In the genomic region with DNA sequence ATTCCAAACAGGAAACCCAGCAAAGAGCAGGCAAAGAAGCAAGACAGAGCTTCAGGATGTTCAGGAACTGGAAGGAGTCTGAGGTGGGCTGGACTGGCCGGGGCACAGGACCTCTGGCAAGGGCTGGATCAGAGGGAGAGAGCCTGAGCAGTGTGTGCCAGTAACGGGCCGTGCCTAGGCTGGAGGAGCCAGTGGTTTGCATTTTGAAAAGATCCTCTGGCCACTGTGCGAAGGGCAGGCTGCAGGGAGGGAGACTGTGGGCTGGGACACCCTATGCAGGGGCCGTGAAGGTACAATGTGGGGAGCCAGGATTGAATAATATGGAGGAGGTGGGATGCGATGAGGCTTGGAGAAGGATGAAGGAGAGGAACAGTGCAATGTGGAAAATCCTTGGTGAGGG, we compare ENCODE assay signal across 19 cellular contexts. TPM values are rescaled to one million over a fixed set of nuclear protein-coding genes. Genes with fewer than 3 reads are reported as not detected.
DNase-seq lines count a peak whose midpoint lies in the region; ATAC-seq and TF ChIP-seq lines count a peak whose summit lies in the region.
"Had no signal": no experiment of that assay in that cellular context is flagged by ENCODE, and none has a peak within 500 bp of the region (broad histone marks: within the 10 kb centered on the region; RNA-seq: fewer than 3 reads in every experiment).

No MANE protein-coding gene starts in this region.

- intact Hi-C loops in activated CD4-positive, alpha-beta memory T cell treated with anti-CD3 and anti-CD28 coated beads for 36 hours (cut with micrococcal nuclease), result no loop called here
- intact Hi-C loops in breast epithelium (cut with DNase I; ENCODE audit: low total_unique reads) (no loop called here), upper lobe of right lung (cut with DNase I) (no loop called here)

- H3K23ac ChIP-seq in mesenchymal stem cell (ENCODE audit: low read length in 2 of 2), result no peak overlapping the region

- H2BK15ac ChIP-seq in mesenchymal stem cell (ENCODE audit: low read depth, poor library complexity, severe bottlenecking), result no peak overlapping the region

- H3K27ac ChIP-seq in breast epithelium, result peak overlapping the region; percentile 90 to 91
- H3K27ac ChIP-seq in mesenchymal stem cell (ENCODE audit: low read length, poor library complexity, severe bottlenecking), result no peak overlapping the region
- no peak overlapping the region for H3K27ac ChIP-seq in upper lobe of right lung
- H3K27ac ChIP-seq: BLaER1 treated with 17β-estradiol and CSF1 and Interleukin-3, amounts not matched to agents 10 nM and 100 nM; body of pancreas; heart left ventricle; right atrium auricular region had no signal

- no peak overlapping the region for H3K4me2 ChIP-seq in mesenchymal stem cell (ENCODE audit: low read length, poor library complexity, severe bottlenecking)
- H3K4me2 ChIP-seq: BLaER1 treated with 17β-estradiol and CSF1 and Interleukin-3, amounts not matched to agents 10 nM and 100 nM had no signal

- no peak for ATAC-seq in upper lobe of right lung
- ATAC-seq in HG03457 (IDR thresholded peaks at IDR 0.05; ENCODE audit: unreplicated experiment), result no peak
- ATAC-seq in stimulated activated naive CD8-positive, alpha-beta T cell treated with anti-CD3 and anti-CD28 coated beads, Interleukin-15, Interleukin-2, amounts not matched to agents 100 U/mL and 50 U/mL, for 24 hours, result no peak
- ATAC-seq: T-cell had no signal

- CTCF ChIA-PET in activated CD4-positive, alpha-beta memory T cell treated with anti-CD3 and anti-CD28 coated beads, Interleukin-2, amount 10 ng/mL, durations not matched to agents 7 days and 5 days (lab: Charles Lee), result interaction anchor here (0.7 to 1.0 kb wide), 2 partner anchors 7 to 195 kb away, joined by 3 to 4 read pairs; no protein-coding TSS in a partner anchor
- CTCF ChIA-PET in activated CD4-positive, alpha-beta memory T cell treated with anti-CD3 and anti-CD28 coated beads for 36 hours (lab: Charles Lee), result no interaction called here

- H3K27ac Mint-ChIP-seq in activated CD4-positive, alpha-beta memory T cell treated with anti-CD3 and anti-CD28 coated beads, Interleukin-2, amount 10 ng/mL, durations not matched to agents 7 days and 5 days, result no peak overlapping the region
- H3K27ac Mint-ChIP-seq in activated CD4-positive, alpha-beta memory T cell treated with anti-CD3 and anti-CD28 coated beads for 36 hours, result no peak overlapping the region
- H3K27ac Mint-ChIP-seq: activated B cell treated with CpG ODN at 0.5 μM for 24 hours had no signal

- H3K4me1 ChIP-seq in breast epithelium (peaks cover 0 to 3% of the 10 kb centered on the region in 2 donors), mesenchymal stem cell (ENCODE audit: control insufficient read depth, insufficient read depth, low read depth, low read length) (peaks cover 9% of the 10 kb centered on the region), upper lobe of right lung (peaks cover 7% of the 10 kb centered on the region)
- H3K4me1 ChIP-seq: body of pancreas, heart left ventricle, right atrium auricular region had no signal

- H2AK5ac ChIP-seq in mesenchymal stem cell (ENCODE audit: low read length, severe bottlenecking), result no peak overlapping the region

- POLR2A ChIA-PET in activated CD4-positive, alpha-beta memory T cell treated with anti-CD3 and anti-CD28 coated beads, Interleukin-2, amount 10 ng/mL, durations not matched to agents 7 days and 5 days (lab: Charles Lee), result no interaction called here
- POLR2A ChIA-PET in activated CD4-positive, alpha-beta memory T cell treated with anti-CD3 and anti-CD28 coated beads for 36 hours (lab: Charles Lee), result no interaction called here

- H2BK5ac ChIP-seq in mesenchymal stem cell (ENCODE audit: low read depth, low read length, poor library complexity, severe bottlenecking), result no peak overlapping the region

- no peak overlapping the region for H3K4ac ChIP-seq in mesenchymal stem cell (ENCODE audit: low read depth in 1 of 2, low read length in 2 of 2)

- H3K4me3 ChIP-seq in breast epithelium (no peak overlapping the region), mesenchymal stem cell (ENCODE audit: insufficient read depth in 1 of 2, low read depth in 1 of 2, low read length in 2 of 2) (no peak overlapping the region), upper lobe of right lung (no peak overlapping the region)
- H3K4me3 ChIP-seq: BLaER1 treated with 17β-estradiol and CSF1 and Interleukin-3, amounts not matched to agents 10 nM and 100 nM; body of pancreas; heart left ventricle; right atrium auricular region had no signal

- peak; percentile 13 for DNase-seq in activated CD4-positive, alpha-beta memory T cell treated with anti-CD3 and anti-CD28 coated beads, Interleukin-2, amount 10 ng/mL, durations not matched to agents 7 days and 5 days
- no peak for DNase-seq in activated CD4-positive, alpha-beta memory T cell treated with anti-CD3 and anti-CD28 coated beads for 36 hours
- DNase-seq in breast epithelium (ENCODE audit: low spot score in 2 of 2) (no peak), mesenchymal stem cell (no peak), upper lobe of right lung (peak; percentile 43), NK-92 (lab: John Stamatoyannopoulos, UW; ENCODE audit: unreplicated experiment) (no peak)
- DNase-seq in stimulated activated naive CD8-positive, alpha-beta T cell treated with anti-CD3 and anti-CD28 coated beads, Interleukin-15, Interleukin-2, amounts not matched to agents 100 U/mL and 50 U/mL, for 24 hours, result no peak
- DNase-seq: activated B cell treated with CpG ODN at 0.5 μM for 24 hours; activated naive CD4-positive, alpha-beta T cell treated with anti-CD3 and anti-CD28 coated beads, Interleukin-2, amount 50 U/mL, for 16 hours; activated T-cell treated with anti-CD3 and anti-CD28 coated beads for 4 hours; NCI-H1092; NCI-H2107; T-cell had no signal

- peaks cover 2% of the 10 kb centered on the region for H3K4me1 Mint-ChIP-seq in activated CD4-positive, alpha-beta memory T cell treated with anti-CD3 and anti-CD28 coated beads, Interleukin-2, amount 10 ng/mL, durations not matched to agents 7 days and 5 days
- no peaks in the 10 kb centered on the region for H3K4me1 Mint-ChIP-seq in activated CD4-positive, alpha-beta memory T cell treated with anti-CD3 and anti-CD28 coated beads for 36 hours (ENCODE audit: low read depth)
- H3K4me1 Mint-ChIP-seq: activated B cell treated with CpG ODN at 0.5 μM for 24 hours, T-cell had no signal

- H4K91ac ChIP-seq in mesenchymal stem cell (ENCODE audit: low read length), result no peak overlapping the region

- H3K79me1 ChIP-seq in mesenchymal stem cell (replicated peaks; ENCODE audit: low read length, poor library complexity, severe bottlenecking), result no peaks in the 10 kb centered on the region

- H3K36me3 ChIP-seq in breast epithelium (no peaks in the 10 kb centered on the region), mesenchymal stem cell (ENCODE audit: control insufficient read depth in 1 of 2, insufficient read depth in 2 of 2, low read depth in 1 of 2, low read length in 2 of 2) (no peaks in the 10 kb centered on the region), upper lobe of right lung (no peaks in the 10 kb centered on the region)
- H3K36me3 ChIP-seq: BLaER1 treated with 17β-estradiol and CSF1 and Interleukin-3, amounts not matched to agents 10 nM and 100 nM; heart left ventricle; right atrium auricular region had no signal

- no peak overlapping the region for H3K9ac ChIP-seq in mesenchymal stem cell (ENCODE audit: low read length)
- H3K9ac ChIP-seq: BLaER1 treated with 17β-estradiol and CSF1 and Interleukin-3, amounts not matched to agents 10 nM and 100 nM had no signal

- no peaks in the 10 kb centered on the region for H3K27me3 ChIP-seq in breast epithelium
- H3K27me3 ChIP-seq in mesenchymal stem cell (ENCODE audit: control insufficient read depth in 1 of 2, insufficient read depth in 1 of 2, low read length in 2 of 2), result peaks cover 0 to 6% of the 10 kb centered on the region in 2 experiments
- no peaks in the 10 kb centered on the region for H3K27me3 ChIP-seq in upper lobe of right lung
- H3K27me3 ChIP-seq: body of pancreas, right atrium auricular region had no signal

- H3K9me3 ChIP-seq in breast epithelium (peaks cover 0 to 3% of the 10 kb centered on the region in 2 donors), mesenchymal stem cell (ENCODE audit: control insufficient read depth, low read length) (no peaks in the 10 kb centered on the region), upper lobe of right lung (no peaks in the 10 kb centered on the region)
- H3K9me3 ChIP-seq: BLaER1 treated with 17β-estradiol and CSF1 and Interleukin-3, amounts not matched to agents 10 nM and 100 nM; body of pancreas; heart left ventricle; right atrium auricular region had no signal

- no peak for TF ChIP-seq CTCF in breast epithelium (IDR thresholded peaks at IDR 0.05)
- no peak for TF ChIP-seq CTCF in upper lobe of right lung (IDR thresholded peaks at IDR 0.05)

- no peaks in the 10 kb centered on the region for H3K9me3 Mint-ChIP-seq in activated CD4-positive, alpha-beta memory T cell treated with anti-CD3 and anti-CD28 coated beads, Interleukin-2, amount 10 ng/mL, durations not matched to agents 7 days and 5 days
- no peaks in the 10 kb centered on the region for H3K9me3 Mint-ChIP-seq in activated CD4-positive, alpha-beta memory T cell treated with anti-CD3 and anti-CD28 coated beads for 36 hours
- H3K9me3 Mint-ChIP-seq: activated B cell treated with CpG ODN at 0.5 μM for 24 hours, IgD-negative memory B cell, T-cell had no signal

- no peak overlapping the region for H2BK12ac ChIP-seq in mesenchymal stem cell (ENCODE audit: low read length in 2 of 2)

- TF ChIP-seq POLR2A in breast epithelium (IDR thresholded peaks at IDR 0.05), result no peak

- H3K18ac ChIP-seq in mesenchymal stem cell (ENCODE audit: low read depth in 1 of 2, low read length in 2 of 2), result peak overlapping the region in 1 of 2 experiments; percentile 19

- peaks cover 32% of the 10 kb centered on the region for H3K27me3 Mint-ChIP-seq in activated CD4-positive, alpha-beta memory T cell treated with anti-CD3 and anti-CD28 coated beads, Interleukin-2, amount 10 ng/mL, durations not matched to agents 7 days and 5 days
- peaks cover 21% of the 10 kb centered on the region for H3K27me3 Mint-ChIP-seq in activated CD4-positive, alpha-beta memory T cell treated with anti-CD3 and anti-CD28 coated beads for 36 hours

- H2AFZ ChIP-seq in mesenchymal stem cell (ENCODE audit: low read depth, low read length), result peak overlapping the region; percentile 73

- WGBS in mesenchymal stem cell, result 90% methylated on average over 6 of the region's 6 CpGs

- no peaks in the 10 kb centered on the region for H3K36me3 Mint-ChIP-seq in activated CD4-positive, alpha-beta memory T cell treated with anti-CD3 and anti-CD28 coated beads, Interleukin-2, amount 10 ng/mL, durations not matched to agents 7 days and 5 days (ENCODE audit: low read depth)
- H3K36me3 Mint-ChIP-seq in activated CD4-positive, alpha-beta memory T cell treated with anti-CD3 and anti-CD28 coated beads for 36 hours, result no peaks in the 10 kb centered on the region
- H3K36me3 Mint-ChIP-seq: T-cell had no signal

- H4K8ac ChIP-seq in mesenchymal stem cell (ENCODE audit: low read length), result peak overlapping the region; percentile 30

- peak overlapping the region in 1 of 2 experiments; percentile 37 for H3K14ac ChIP-seq in mesenchymal stem cell (ENCODE audit: low read length in 2 of 2)

- no peak overlapping the region for H2BK120ac ChIP-seq in mesenchymal stem cell (ENCODE audit: low read depth, low read length)

- no peak overlapping the region for H3K4me3 Mint-ChIP-seq in activated CD4-positive, alpha-beta memory T cell treated with anti-CD3 and anti-CD28 coated beads, Interleukin-2, amount 10 ng/mL, durations not matched to agents 7 days and 5 days
- no peak overlapping the region for H3K4me3 Mint-ChIP-seq in activated CD4-positive, alpha-beta memory T cell treated with anti-CD3 and anti-CD28 coated beads for 36 hours
- H3K4me3 Mint-ChIP-seq: activated B cell treated with CpG ODN at 0.5 μM for 24 hours, IgD-negative memory B cell, T-cell had no signal

RNA-seq across cellular contexts. Expression of a gene that starts 6.2 kb away (rescaled TPM):
- total RNA-seq in activated CD4-positive, alpha-beta memory T cell treated with anti-CD3 and anti-CD28 coated beads, Interleukin-2, amount 10 ng/mL, durations not matched to agents 7 days and 5 days, result under 1 TPM in 1 of 2 experiments, not detected in 1; 0.33 TPM
- total RNA-seq in activated CD4-positive, alpha-beta memory T cell treated with anti-CD3 and anti-CD28 coated beads for 36 hours, result under 1 TPM in 1 of 2 experiments, not detected in 1; 0.12 TPM
- total RNA-seq in breast epithelium (10 to 100 TPM in 2 of 3 donors, 1 to 10 TPM in 1; 2.6 to 51.8 (median 38.7) TPM), upper lobe of right lung (148 TPM)
- polyA plus RNA-seq in mesenchymal stem cell (2013, experiment 1 of 2), result 8.4 TPM
- polyA plus RNA-seq in mesenchymal stem cell (2013, experiment 2 of 2), result 6.9 TPM
- total RNA-seq: activated B cell treated with CpG ODN at 0.5 μM for 24 hours had no signal

Comparison
In these comparisons a context has a peak if more than half of its experiments do, and no peak if none do; other contexts are left out.
1. DNase-seq: peak in activated CD4-positive, alpha-beta memory T cell treated with anti-CD3 and anti-CD28 coated beads, Interleukin-2, amount 10 ng/mL, durations not matched to agents 7 days and 5 days (single experiment) and upper lobe of right lung (single experiment); none in activated CD4-positive, alpha-beta memory T cell treated with anti-CD3 and anti-CD28 coated beads for 36 hours (single experiment), breast epithelium (0 of 2), mesenchymal stem cell (single experiment), NK-92 (single experiment) and stimulated activated naive CD8-positive, alpha-beta T cell treated with anti-CD3 and anti-CD28 coated beads, Interleukin-15, Interleukin-2, amounts not matched to agents 100 U/mL and 50 U/mL, for 24 hours (single experiment).
2. H3K27ac ChIP-seq: peak in breast epithelium (2 of 2); none in mesenchymal stem cell (single experiment) and upper lobe of right lung (single experiment).